8 cellular contexts compared by ENCODE assay signal in genomic region chr19:42074513-42075363, GRCh38. TPM values are rescaled to one million over a fixed set of nuclear protein-coding genes. Genes with fewer than 3 reads are reported as not detected.
DNase-seq lines count a peak whose midpoint lies in the region; ATAC-seq and TF ChIP-seq lines count a peak whose summit lies in the region.

No MANE protein-coding gene starts in this region.

- H3K36me3 Mint-ChIP-seq in nephron progenitor cell (ENCODE audit: low read depth) = peaks cover 16% of the 10 kb centered on the region

- peak overlapping the region; percentile 72 to 73 for H3K27ac ChIP-seq in SK-N-SH (ENCODE audit: low read depth in 2 of 2, low read length in 1 of 2)

- H3K9ac ChIP-seq in SK-N-SH (peak overlapping the region; percentile 93), endocrine pancreas (ENCODE audit: control insufficient read depth, insufficient read depth, low read length) (peak overlapping the region; percentile 81)

- H3K9me2 ChIP-seq in SK-N-SH = no peaks in the 10 kb centered on the region

- peaks cover 37% of the 10 kb centered on the region for H3K79me2 ChIP-seq in SK-N-SH (ENCODE audit: insufficient read depth)

- peak; percentile 59 for DNase-seq in NCI-H146 (lab: John Stamatoyannopoulos, UW)
- no peak for DNase-seq in NCI-H146 treated with DMSO at 0.1 percent for 48 hours (lab: John Stamatoyannopoulos, UW; ENCODE audit: unreplicated experiment)
- DNase-seq in SK-N-SH = peak; percentile 59
- no peak for DNase-seq in nephron progenitor cell
- DNase-seq in omental fat pad (ENCODE audit: low spot score) = no peak

- H3K27ac Mint-ChIP-seq in nephron progenitor cell = peak overlapping the region; percentile 100

- H3F3A ChIP-seq in SK-N-SH (replicated peaks; ENCODE audit: insufficient read depth) = peaks cover 6% of the 10 kb centered on the region

- 74% methylated on average over 25 of the region's 27 CpGs for whole genome bisulfite sequencing in SK-N-SH (ENCODE audit: low lambda C conversion rate)

- no peaks in the 10 kb centered on the region for H3K9me3 Mint-ChIP-seq in nephron progenitor cell

- H3K4me2 ChIP-seq in SK-N-SH = peak overlapping the region; percentile 86

- peaks cover 6 to 19% of the 10 kb centered on the region in 2 experiments; a peak in 2 of 4 replicates for H3K4me1 ChIP-seq in SK-N-SH (ENCODE audit: control insufficient read depth in 1 of 2, insufficient read depth in 2 of 2, low read depth in 1 of 2, low read length in 1 of 2)
- no peaks in the 10 kb centered on the region for H3K4me1 ChIP-seq in endocrine pancreas (ENCODE audit: control insufficient read depth, insufficient read depth, low read length)

- H3K27me3 Mint-ChIP-seq in nephron progenitor cell (ENCODE audit: low read depth, poor library complexity) = peaks cover 14% of the 10 kb centered on the region

- POLR2A ChIA-PET in SK-N-SH (lab: Yijun Ruan, JAX) = no interaction called here

- ATAC-seq in HG03175 (IDR thresholded peaks at IDR 0.05; ENCODE audit: unreplicated experiment) (no peak), GM19397 (IDR thresholded peaks at IDR 0.05; ENCODE audit: unreplicated experiment) (no peak), omental fat pad (ENCODE audit: low FRiP score) (no peak)

- H3K9me3 ChIP-seq in SK-N-SH (no peaks in the 10 kb centered on the region), endocrine pancreas (ENCODE audit: control insufficient read depth, low read length) (no peaks in the 10 kb centered on the region)

- peaks cover 50% of the 10 kb centered on the region for H3K4me1 Mint-ChIP-seq in nephron progenitor cell

- TF ChIP-seq EP300 in SK-N-SH (IDR thresholded peaks at IDR 0.05; ENCODE audit: borderline replicate concordance in 1 of 2, low read depth in 1 of 2, low read length in 1 of 2) = no peak

- CTCF ChIA-PET in SK-N-SH (lab: Yijun Ruan, JAX) = interaction anchor here (1.2 kb wide), 1 partner anchor 40 kb away, joined by 6 read pairs; no protein-coding TSS in a partner anchor

- peak overlapping the region; percentile 85 for H2AFZ ChIP-seq in SK-N-SH (ENCODE audit: low read depth)

- H4K20me1 ChIP-seq in SK-N-SH (ENCODE audit: insufficient read depth) = peaks cover 32% of the 10 kb centered on the region

- H3K4me3 Mint-ChIP-seq in nephron progenitor cell = peak overlapping the region; percentile 96

- TF ChIP-seq CTCF in SK-N-SH (IDR thresholded peaks at IDR 0.05) = no peak
- no peak for TF ChIP-seq CTCF in nephron progenitor cell (IDR thresholded peaks at IDR 0.05)
- no peak for TF ChIP-seq CTCF in omental fat pad (IDR thresholded peaks at IDR 0.05)

- no peak for TF ChIP-seq RAD21 in SK-N-SH (IDR thresholded peaks at IDR 0.05; ENCODE audit: low read length)

- H3K36me3 ChIP-seq in SK-N-SH (replicated peaks in 1 of 2; ENCODE audit: control insufficient read depth in 1 of 2, insufficient read depth in 2 of 2, low read length in 1 of 2) (peaks cover 13 to 14% of the 10 kb centered on the region in 2 experiments), endocrine pancreas (ENCODE audit: control insufficient read depth, insufficient read depth, low read length) (peaks cover 2% of the 10 kb centered on the region)

- H3K27me3 ChIP-seq in SK-N-SH (ENCODE audit: insufficient read depth) = no peaks in the 10 kb centered on the region
- H3K27me3 ChIP-seq in endocrine pancreas (ENCODE audit: control insufficient read depth, insufficient read depth, low read length) = no peaks in the 10 kb centered on the region

- H3K4me3 ChIP-seq in SK-N-SH (ENCODE audit: low read depth in 2 of 2, low read length in 1 of 2) = peak overlapping the region; percentile 72 to 73
- peak overlapping the region; percentile 79 for H3K4me3 ChIP-seq in endocrine pancreas (ENCODE audit: control insufficient read depth, insufficient read depth, low read length)

TF ChIP-seq in SK-N-SH, 30 proteins besides CTCF, POLR2A, EP300 and RAD21:
- TF ChIP-seq RFX5 (IDR thresholded peaks at IDR 0.05; ENCODE audit: low read length) (no peak), TCF12 (IDR thresholded peaks at IDR 0.05) (no peak), SIN3A (IDR thresholded peaks at IDR 0.05; ENCODE audit: borderline replicate concordance, low read depth, low read length) (no peak), PBX3 (IDR thresholded peaks at IDR 0.05) (no peak), IRF3 (IDR thresholded peaks at IDR 0.05; ENCODE audit: low read depth, low read length) (no peak), MEF2A (IDR thresholded peaks at IDR 0.05; ENCODE audit: borderline replicate concordance, low read depth) (no peak), USF1 (IDR thresholded peaks at IDR 0.05; ENCODE audit: borderline replicate concordance, low read depth) (no peak), GATA2 (CRISPR knock-in tag; IDR thresholded peaks at IDR 0.05) (no peak), CHD2 (IDR thresholded peaks at IDR 0.05; ENCODE audit: low read length, partially characterized antibody) (no peak), NRF1 (IDR thresholded peaks at IDR 0.05; ENCODE audit: low read depth, low read length) (no peak), RCOR1 (IDR thresholded peaks at IDR 0.05; ENCODE audit: low read length) (no peak), ZBTB33 (IDR thresholded peaks at IDR 0.05; ENCODE audit: borderline replicate concordance, low read depth) (no peak), ELF1 (IDR thresholded peaks at IDR 0.05) (no peak), FOSL2 (IDR thresholded peaks at IDR 0.05; ENCODE audit: borderline replicate concordance, low read depth) (no peak), YY1 (IDR thresholded peaks at IDR 0.05; ENCODE audit: low read depth) (no peak)

RNA-seq across cellular contexts. Expression of gene ZNF574, which starts 1.2 kb away (rescaled TPM):
- 6.9 and 8.5 TPM in 2 replicates for polyA plus RNA-seq in SK-N-SH (2012; rRNA removed)
- polyA plus RNA-seq in SK-N-SH (2012; cell fraction: cytosol; rRNA removed) = 2.4 and 4.9 TPM in 2 replicates
- 6.9 and 7.4 TPM in 2 replicates for polyA plus RNA-seq in SK-N-SH (2012; cell fraction: nucleus; rRNA removed)
- total RNA-seq in omental fat pad = 10 to 100 TPM; 11.6 to 22.9 (median 12.8) TPM

RNA-seq across cellular contexts. Expression of gene GRIK5, which starts 4.7 kb away (rescaled TPM):
- polyA plus RNA-seq in SK-N-SH (2012; rRNA removed) = 0.71 and 2.4 TPM in 2 replicates
- polyA plus RNA-seq in SK-N-SH (2012; cell fraction: cytosol; rRNA removed) = 0.85 and 1.7 TPM in 2 replicates
- 3.7 and 4.4 TPM in 2 replicates for polyA plus RNA-seq in SK-N-SH (2012; cell fraction: nucleus; rRNA removed)
- total RNA-seq in omental fat pad = 1 to 10 TPM in 3 of 4 donors, under 1 TPM in 1; 0.32 to 2.1 (median 1.6) TPM

RNA-seq across cellular contexts. Expression of gene POU2F2, which starts 57.5 kb away (rescaled TPM):
- 0.15 and 0.49 TPM in 2 replicates for polyA plus RNA-seq in SK-N-SH (2012; rRNA removed)
- 0.18 and 0.29 TPM in 2 replicates for polyA plus RNA-seq in SK-N-SH (2012; cell fraction: cytosol; rRNA removed)
- 0.89 and 0.94 TPM in 2 replicates for polyA plus RNA-seq in SK-N-SH (2012; cell fraction: nucleus; rRNA removed)
- total RNA-seq in omental fat pad = 1 to 10 TPM in 3 of 4 donors, under 1 TPM in 1; 0.56 to 3.2 (median 1.5) TPM

Comparison
In these comparisons a context has a peak if more than half of its experiments do, and no peak if none do; other contexts are left out.
1. DNase-seq: peak in NCI-H146 (single experiment) and SK-N-SH (single experiment); none in NCI-H146 treated with DMSO at 0.1 percent for 48 hours (single experiment), nephron progenitor cell (single experiment) and omental fat pad (single experiment).